In genomic region chr7:103307487-103308231, GRCh38 we compare ENCODE assay signal across 13 cellular contexts. TPM values are rescaled to one million over a fixed set of nuclear protein-coding genes. Genes with fewer than 3 reads are reported as not detected.
DNase-seq lines count a peak whose midpoint lies in the region; ATAC-seq, FAIRE-seq and TF ChIP-seq lines count a peak whose summit lies in the region.
"Had no signal": no experiment of that assay in that cellular context is flagged by ENCODE, and none has a peak within 500 bp of the region (broad histone marks: within the 10 kb centered on the region; RNA-seq: fewer than 3 reads in every experiment).

No MANE protein-coding gene starts in this region.

- H3K4me1 ChIP-seq in osteoblast (ENCODE audit: insufficient read depth, low read length) (no peaks in the 10 kb centered on the region), thyroid gland (no peaks in the 10 kb centered on the region)

- H3K27me3 ChIP-seq in osteoblast (ENCODE audit: insufficient read depth, low read length) (no peaks in the 10 kb centered on the region), thyroid gland (no peaks in the 10 kb centered on the region)

- H3K27ac Mint-ChIP-seq in activated naive CD4-positive, alpha-beta T cell treated with anti-CD3 and anti-CD28 coated beads for 36 hours: peak overlapping the region; percentile 69

- H3K79me2 ChIP-seq in osteoblast (ENCODE audit: insufficient read depth, low read length): peaks cover 8% of the 10 kb centered on the region

- no peak overlapping the region for H3K4me3 Mint-ChIP-seq in activated naive CD4-positive, alpha-beta T cell treated with anti-CD3 and anti-CD28 coated beads for 36 hours

- peaks cover 31% of the 10 kb centered on the region for H3K36me3 Mint-ChIP-seq in activated naive CD4-positive, alpha-beta T cell treated with anti-CD3 and anti-CD28 coated beads for 36 hours (ENCODE audit: low read depth)

- H3K9me3 ChIP-seq in osteoblast (ENCODE audit: low read depth, low read length): no peaks in the 10 kb centered on the region
- H3K9me3 ChIP-seq in thyroid gland: no peaks in the 10 kb centered on the region
- H3K9me3 ChIP-seq: mucosa of descending colon had no signal

- H3K27ac ChIP-seq in osteoblast (ENCODE audit: low read depth, low read length) (no peak overlapping the region), thyroid gland (no peak overlapping the region)

- H3K36me3 ChIP-seq in osteoblast (ENCODE audit: insufficient read depth, low read length) (peaks cover 81% of the 10 kb centered on the region), thyroid gland (peaks cover 63 to 79% of the 10 kb centered on the region in 2 donors)

- FAIRE-seq in GM19239 (lab: Jason Lieb, UNC): peak; percentile 45

- TF ChIP-seq POLR2A in thyroid gland (IDR thresholded peaks at IDR 0.05): no peak

- intact Hi-C loops in activated naive CD4-positive, alpha-beta T cell treated with anti-CD3 and anti-CD28 coated beads for 36 hours (cut with micrococcal nuclease): no loop called here
- intact Hi-C loops in thyroid gland (cut with DNase I): no loop called here

- no peak for DNase-seq in activated naive CD4-positive, alpha-beta T cell treated with anti-CD3 and anti-CD28 coated beads for 36 hours
- DNase-seq in activated naive CD4-positive, alpha-beta T cell treated with Interleukin-2 at 50 U/mL for 16 hours: no peak
- DNase-seq in GM19239 (ENCODE audit: insufficient read length, low spot score) (no peak), astrocyte of the hippocampus (ENCODE audit: low read depth, low spot score) (peak; percentile 2), osteoblast (ENCODE audit: insufficient read length, low spot score, missing footprints) (peak; percentile 44), NCI-H510A treated with DMSO at 0.1 percent for 48 hours (lab: John Stamatoyannopoulos, UW) (no peak), thyroid gland (no peak)
- DNase-seq: COR-L47; effector memory CD8-positive, alpha-beta T cell; mucosa of descending colon; NCI-H748 treated with DMSO at 0.1 percent for 48 hours; right cardiac atrium had no signal

- H3K9me3 Mint-ChIP-seq in activated naive CD4-positive, alpha-beta T cell treated with anti-CD3 and anti-CD28 coated beads for 36 hours: no peaks in the 10 kb centered on the region
- H3K9me3 Mint-ChIP-seq: effector memory CD8-positive, alpha-beta T cell had no signal

- TF ChIP-seq CTCF in osteoblast (IDR thresholded peaks at IDR 0.05; ENCODE audit: extremely low read depth, low read depth, low read length) (no peak), thyroid gland (IDR thresholded peaks at IDR 0.05) (no peak)

- no peaks in the 10 kb centered on the region for H4K20me1 ChIP-seq in osteoblast (ENCODE audit: insufficient read depth, low read length)

- 71 to 74% methylated on average over 3 of the region's 3 CpGs for WGBS in thyroid gland, 2 donors

- peaks cover 36% of the 10 kb centered on the region for H3K4me1 Mint-ChIP-seq in activated naive CD4-positive, alpha-beta T cell treated with anti-CD3 and anti-CD28 coated beads for 36 hours (ENCODE audit: low read depth)

- CTCF ChIA-PET in activated naive CD4-positive, alpha-beta T cell treated with anti-CD3 and anti-CD28 coated beads for 36 hours (lab: Charles Lee): interaction anchor here (0.6 to 1.9 kb wide), 3 partner anchors 10 to 17 kb away, joined by 3 to 9 read pairs (median 4); partner anchors contain the start of gene PMPCB

- no peaks in the 10 kb centered on the region for H3K27me3 Mint-ChIP-seq in activated naive CD4-positive, alpha-beta T cell treated with anti-CD3 and anti-CD28 coated beads for 36 hours (ENCODE audit: low read depth)
- H3K27me3 Mint-ChIP-seq: effector memory CD8-positive, alpha-beta T cell had no signal

- no peak overlapping the region for H3K4me2 ChIP-seq in osteoblast (ENCODE audit: insufficient read depth, low read length)

- no peak for ATAC-seq in GM19351 (IDR thresholded peaks at IDR 0.05; ENCODE audit: unreplicated experiment)
- ATAC-seq: effector memory CD8-positive, alpha-beta T cell; mucosa of descending colon; right cardiac atrium had no signal

- no peak overlapping the region for H3K4me3 ChIP-seq in osteoblast (ENCODE audit: insufficient read depth, low read length)
- no peak overlapping the region for H3K4me3 ChIP-seq in thyroid gland (replicated peaks in 1 of 3)
- H3K4me3 ChIP-seq: mucosa of descending colon had no signal

- no peak overlapping the region for H2AFZ ChIP-seq in osteoblast (ENCODE audit: low read length)

RNA-seq across cellular contexts. Expression of gene PMPCB, which starts 10.4 kb away (rescaled TPM):
- total RNA-seq in activated naive CD4-positive, alpha-beta T cell treated with anti-CD3 and anti-CD28 coated beads for 36 hours: 10 to 100 TPM; 83.9 to 90.1 TPM
- total RNA-seq in osteoblast: 79.6 and 83.4 TPM in 2 replicates
- total RNA-seq in thyroid gland: 10 to 100 TPM; 52.1 to 77.4 (median 61.2) TPM

RNA-seq across cellular contexts. Expression of gene DNAJC2, which starts 36.9 kb away (rescaled TPM):
- total RNA-seq in activated naive CD4-positive, alpha-beta T cell treated with anti-CD3 and anti-CD28 coated beads for 36 hours: 10 to 100 TPM; 39.8 to 42.1 TPM
- total RNA-seq in osteoblast: 15.9 and 19.2 TPM in 2 replicates
- 10 to 100 TPM; 13.2 to 28.1 (median 18.2) TPM for total RNA-seq in thyroid gland

RNA-seq across cellular contexts. Expression of gene PSMC2, which starts 39.8 kb away (rescaled TPM):
- 100 to 1,000 TPM; 119 to 120 TPM for total RNA-seq in activated naive CD4-positive, alpha-beta T cell treated with anti-CD3 and anti-CD28 coated beads for 36 hours
- total RNA-seq in osteoblast (184 TPM in 2 replicates), thyroid gland (100 to 1,000 TPM in 3 of 4 donors, 10 to 100 TPM in 1; 90.8 to 144 (median 113) TPM)

Comparison
In these comparisons a context has a peak if more than half of its experiments do, and no peak if none do; other contexts are left out.
1. DNase-seq: peak in astrocyte of the hippocampus (single experiment) and osteoblast (single experiment); none in activated naive CD4-positive, alpha-beta T cell treated with anti-CD3 and anti-CD28 coated beads for 36 hours (single experiment), activated naive CD4-positive, alpha-beta T cell treated with Interleukin-2 at 50 U/mL for 16 hours (single experiment), GM19239 (single experiment), NCI-H510A treated with DMSO at 0.1 percent for 48 hours (single experiment) and thyroid gland (0 of 2).